In the genomic region with DNA sequence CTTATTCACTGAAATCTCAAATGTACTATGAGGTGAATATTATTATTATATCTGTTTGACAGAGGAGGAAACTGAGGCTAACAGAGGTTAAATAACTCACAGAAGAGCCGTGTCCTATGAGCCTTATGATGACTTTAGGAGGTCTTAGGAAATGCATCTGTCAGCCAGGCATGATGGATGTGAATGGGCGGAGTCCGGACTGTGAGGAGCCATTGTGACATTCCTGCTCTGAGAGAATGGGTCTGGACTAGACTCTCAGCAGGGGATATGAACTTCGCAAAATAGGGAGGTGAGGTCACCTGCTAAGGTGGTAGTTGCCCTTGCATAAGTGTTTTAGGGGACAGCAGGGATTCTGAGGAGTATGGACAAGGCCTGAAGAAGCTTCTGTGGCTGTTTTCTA, we compare ENCODE assay signal across 16 cellular contexts.
"Had no signal": no experiment of that assay in that cellular context is flagged by ENCODE, and none has a peak within 500 bp of the region (broad histone marks: within the 10 kb centered on the region; RNA-seq: fewer than 3 reads in every experiment).

No MANE protein-coding gene starts in this region.

- H3K4me1 ChIP-seq: ascending aorta, foreskin keratinocyte, tibial nerve had no signal

- ATAC-seq: activated T-cell treated with anti-CD3 and anti-CD28 coated beads, Interleukin-2, amount 50 U/mL, for 72 hours; foreskin keratinocyte; left lobe of liver had no signal

- DNase-seq: activated CD4-positive, alpha-beta T cell treated with anti-CD3 and anti-CD28 coated beads for 1 hour; activated CD8-positive, alpha-beta memory T cell treated with anti-CD3 and anti-CD28 coated beads for 24 hours; activated CD8-positive, alpha-beta memory T cell treated with anti-CD3 and anti-CD28 coated beads, Interleukin-2, amount 50 U/mL, for 48 hours; activated effector memory CD4-positive, alpha-beta T cell treated with anti-CD3 and anti-CD28 coated beads, Interleukin-2, amount 50 U/mL, for 16 hours; activated naive CD4-positive, alpha-beta T cell treated with anti-CD3 and anti-CD28 coated beads, Interleukin-2, amount 50 U/mL, for 16 hours; activated T-cell treated with anti-CD3 and anti-CD28 coated beads, Interleukin-2, amount 50 U/mL, for 72 hours; foreskin keratinocyte; hippocampal formation; occipital lobe; stimulated activated CD4-positive, alpha-beta T cell treated with anti-CD3 and anti-CD28 coated beads, Interleukin-2, amount 100 ng/mL, for 24 hours; WERI-Rb-1 had no signal

- H3K4me3 ChIP-seq: ascending aorta, coronary artery, lung, tibial nerve had no signal

- H3K36me3 ChIP-seq: ascending aorta, tibial nerve, WERI-Rb-1 had no signal

- H3K27me3 ChIP-seq: ascending aorta, foreskin keratinocyte, tibial nerve had no signal

- H3K27ac ChIP-seq: ascending aorta, coronary artery, foreskin keratinocyte, tibial nerve, WERI-Rb-1 had no signal
